In genomic region chr13:110005563-110005962, GRCh38 we compare ENCODE assay signal across 17 cellular contexts.
DNase-seq lines count a peak whose midpoint lies in the region; ATAC-seq, FAIRE-seq and TF ChIP-seq lines count a peak whose summit lies in the region.
"Had no signal": no experiment of that assay in that cellular context is flagged by ENCODE, and none has a peak within 500 bp of the region (broad histone marks: within the 10 kb centered on the region; RNA-seq: fewer than 3 reads in every experiment).

No MANE protein-coding gene starts in this region.

- H3K27ac ChIP-seq in VCaP (peak overlapping the region; percentile 67), gastroesophageal sphincter (no peak overlapping the region)
- H3K27ac ChIP-seq: BLaER1, SJSA1 had no signal

- TF ChIP-seq EP300 in gastroesophageal sphincter (IDR thresholded peaks at IDR 0.05), result no peak

- no peak for FAIRE-seq in GM12892 (lab: Jason Lieb, UNC)

- H3K27me3 Mint-ChIP-seq in HFFc6 (ENCODE audit: insufficient read depth), result no peaks in the 10 kb centered on the region; the same call in 1 of the 2 replicates
- peaks cover 9% of the 10 kb centered on the region for H3K27me3 Mint-ChIP-seq in nephron progenitor cell (ENCODE audit: low read depth, poor library complexity)
- no peaks in the 10 kb centered on the region for H3K27me3 Mint-ChIP-seq in activated T-cell treated with anti-CD3 and anti-CD28 coated beads, Interleukin-2, amount 50 U/mL, for 72 hours (ENCODE audit: low read depth)

- H3K4me3 Mint-ChIP-seq in HFFc6, result peak overlapping the region; percentile 30; the same call in 1 of the 2 replicates
- no peak overlapping the region for H3K4me3 Mint-ChIP-seq in nephron progenitor cell
- H3K4me3 Mint-ChIP-seq in activated T-cell treated with anti-CD3 and anti-CD28 coated beads, Interleukin-2, amount 50 U/mL, for 72 hours, result no peak overlapping the region

- DNase-seq in AG08395 (ENCODE audit: low spot score), result peak; percentile 14
- DNase-seq in HFFc6, result peak; percentile 33
- no peak for DNase-seq in GM12892 (ENCODE audit: insufficient read length)
- no peak for DNase-seq in LoVo (ENCODE audit: low spot score)
- DNase-seq in nephron progenitor cell, result no peak
- DNase-seq in activated T-cell treated with anti-CD3 and anti-CD28 coated beads, Interleukin-2, amount 50 U/mL, for 72 hours, result no peak
- DNase-seq: ACHN, DMS 273 treated with DMSO at 0.1 percent for 48 hours, KG1, MM.1S, NCI-H1105, NCI-H187, NCI-H446 had no signal

- H3K36me3 Mint-ChIP-seq in HFFc6 (ENCODE audit: low read depth) (peaks cover 4% of the 10 kb centered on the region; the same call in 1 of the 2 replicates), nephron progenitor cell (ENCODE audit: low read depth) (no peaks in the 10 kb centered on the region)
- no peaks in the 10 kb centered on the region for H3K36me3 Mint-ChIP-seq in activated T-cell treated with anti-CD3 and anti-CD28 coated beads, Interleukin-2, amount 50 U/mL, for 72 hours (ENCODE audit: insufficient read depth in 2 of 2)

- TF ChIP-seq POLR2A in gastroesophageal sphincter (IDR thresholded peaks at IDR 0.05) (no peak), GM12892 (IDR thresholded peaks at IDR 0.05; ENCODE audit: low read depth, low read length) (no peak)

- H3K27ac Mint-ChIP-seq in HFFc6, result peak overlapping the region; percentile 57
- H3K27ac Mint-ChIP-seq in nephron progenitor cell, result no peak overlapping the region
- H3K27ac Mint-ChIP-seq in activated T-cell treated with anti-CD3 and anti-CD28 coated beads, Interleukin-2, amount 50 U/mL, for 72 hours, result no peak overlapping the region

- WGBS in gastroesophageal sphincter (ENCODE audit: low coverage in 1 of 2), 2 donors, result 90 to 93% methylated on average over 2 of the region's 2 CpGs

- H3K4me1 ChIP-seq in gastroesophageal sphincter, result no peaks in the 10 kb centered on the region
- H3K4me1 ChIP-seq: BLaER1 had no signal

- no peaks in the 10 kb centered on the region for H3K9me3 Mint-ChIP-seq in HFFc6
- no peaks in the 10 kb centered on the region for H3K9me3 Mint-ChIP-seq in nephron progenitor cell
- H3K9me3 Mint-ChIP-seq in activated T-cell treated with anti-CD3 and anti-CD28 coated beads, Interleukin-2, amount 50 U/mL, for 72 hours, result peaks cover 0 to 1% of the 10 kb centered on the region in 2 donors

- H3K4me3 ChIP-seq in gastroesophageal sphincter, result no peak overlapping the region
- H3K4me3 ChIP-seq: BLaER1, SJSA1 had no signal

- no peak for TF ChIP-seq CTCF in HFFc6 (IDR thresholded peaks at IDR 0.05)
- no peak for TF ChIP-seq CTCF in VCaP (conservative IDR thresholded peaks at IDR 0.05)
- no peak for TF ChIP-seq CTCF in gastroesophageal sphincter (IDR thresholded peaks at IDR 0.05)
- TF ChIP-seq CTCF in nephron progenitor cell (IDR thresholded peaks at IDR 0.05), result no peak

- ATAC-seq in gastroesophageal sphincter, result peak; percentile 22
- no peak for ATAC-seq in activated T-cell treated with anti-CD3 and anti-CD28 coated beads, Interleukin-2, amount 50 U/mL, for 72 hours (replicated peaks in 1 of 2)

- no peaks in the 10 kb centered on the region for H3K9me3 ChIP-seq in gastroesophageal sphincter
- H3K9me3 ChIP-seq: BLaER1, SJSA1 had no signal

- H3K4me1 Mint-ChIP-seq in HFFc6 (ENCODE audit: low read depth), result peaks cover 82% of the 10 kb centered on the region
- peaks cover 4% of the 10 kb centered on the region for H3K4me1 Mint-ChIP-seq in nephron progenitor cell
- H3K4me1 Mint-ChIP-seq in activated T-cell treated with anti-CD3 and anti-CD28 coated beads, Interleukin-2, amount 50 U/mL, for 72 hours (ENCODE audit: low read depth), result no peaks in the 10 kb centered on the region

- H3K27me3 ChIP-seq in gastroesophageal sphincter, result no peaks in the 10 kb centered on the region
- H3K27me3 ChIP-seq: BLaER1, SJSA1 had no signal

- H3K36me3 ChIP-seq in gastroesophageal sphincter, result no peaks in the 10 kb centered on the region
- H3K36me3 ChIP-seq: BLaER1, SJSA1 had no signal

Comparison
In these comparisons a context has a peak if more than half of its experiments do, and no peak if none do; other contexts are left out.
1. DNase-seq: peak in AG08395 (single experiment) and HFFc6 (single experiment); none in GM12892 (single experiment), LoVo (single experiment), nephron progenitor cell (single experiment) and activated T-cell treated with anti-CD3 and anti-CD28 coated beads, Interleukin-2, amount 50 U/mL, for 72 hours (0 of 2).